ENCODE assay signal across 7 cellular contexts in the genomic region with DNA sequence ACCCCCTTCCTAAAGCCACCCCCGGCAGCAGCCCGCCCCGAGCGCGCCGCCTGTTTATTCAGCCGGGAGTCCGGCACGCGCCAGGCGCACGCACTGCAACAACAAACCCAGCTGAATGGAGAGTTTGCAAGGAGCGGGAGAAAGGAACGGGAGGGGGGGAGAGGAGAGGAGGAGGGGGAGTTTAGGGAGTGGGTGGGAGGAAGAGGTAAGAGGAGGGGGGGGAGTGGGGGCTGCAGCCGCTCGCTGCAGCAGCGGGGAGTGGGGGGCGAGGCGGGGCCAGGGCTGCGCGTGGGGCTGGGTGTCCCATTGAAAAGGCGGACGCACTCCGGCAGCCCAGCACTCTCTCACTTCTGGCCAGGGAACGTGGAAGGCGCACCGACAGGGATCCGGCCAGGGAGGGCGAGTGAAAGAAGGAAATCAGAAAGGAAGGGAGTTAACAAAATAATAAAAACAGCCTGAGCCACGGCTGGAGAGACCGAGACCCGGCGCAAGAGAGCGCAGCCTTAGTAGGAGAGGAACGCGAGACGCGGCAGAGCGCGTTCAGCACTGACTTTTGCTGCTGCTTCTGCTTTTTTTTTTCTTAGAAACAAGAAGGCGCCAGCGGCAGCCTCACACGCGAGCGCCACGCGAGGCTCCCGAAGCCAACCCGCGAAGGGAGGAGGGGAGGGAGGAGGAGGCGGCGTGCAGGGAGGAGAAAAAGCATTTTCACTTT. TPM values are rescaled to one million over a fixed set of nuclear protein-coding genes. Genes with fewer than 3 reads are reported as not detected.
DNase-seq lines count a peak whose midpoint lies in the region; ATAC-seq, FAIRE-seq and TF ChIP-seq lines count a peak whose summit lies in the region.

Gene ASCL1, plus strand, starts transcription at position 336 of the 712 bp plus-strand sequence. CDS start 571 bp downstream, outside the sequence.

- no peak within 1 kb of the TSS for H3K27ac ChIP-seq in SK-N-MC

- TF ChIP-seq CTCF in fibroblast of pulmonary artery (IDR thresholded peaks at IDR 0.05; ENCODE audit: low read length, missing control alignments) = no peak

- TF ChIP-seq POLR2A in GM12892 (IDR thresholded peaks at IDR 0.05; ENCODE audit: low read depth, low read length) = no peak

- H3K4me3 ChIP-seq in SK-N-MC (peak within 1 kb of the TSS; percentile 15; the same call in 1 of the 2 replicates), fibroblast of pulmonary artery (replicated peaks; ENCODE audit: low read depth, low read length) (peak within 1 kb of the TSS; percentile 40)

- no peaks in the 10 kb centered on the region for H3K9me3 ChIP-seq in SK-N-MC (ENCODE audit: low read depth, low read length)

- DNase-seq in GM12892 (ENCODE audit: insufficient read length) (no peak), SK-N-MC (ENCODE audit: low read depth, low spot score) (no peak), fibroblast of pulmonary artery (ENCODE audit: low read depth) (peak; percentile 25), posterior cingulate gyrus (peak in 9 of 10 donors; percentile 37 to 92 (median 50))

- peak; percentile 50 for FAIRE-seq in GM12892 (lab: Jason Lieb, UNC)

- no peak within 1 kb of the TSS for H3K9ac ChIP-seq in SK-N-MC (ENCODE audit: insufficient read length)

- H3K36me3 ChIP-seq in SK-N-MC (ENCODE audit: insufficient read depth, low read length) = no peaks in the 10 kb centered on the region

- intact Hi-C loops in posterior cingulate gyrus (cut with DNase I) = loop anchor here (2.0 kb wide), 1 partner anchor 55 kb away; no protein-coding TSS in a partner anchor

- peak; percentile 40 for ATAC-seq in HG03342 (IDR thresholded peaks at IDR 0.05; ENCODE audit: unreplicated experiment)
- no peak for ATAC-seq in GM21717 (IDR thresholded peaks at IDR 0.05; ENCODE audit: unreplicated experiment)
- ATAC-seq in HG03378 (IDR thresholded peaks at IDR 0.05; ENCODE audit: unreplicated experiment) = no peak

RNA-seq across cellular contexts. Expression of gene ASCL1, which starts in this region (rescaled TPM):
- polyA plus RNA-seq in GM12892 (2012; ENCODE audit: missing spikeins) = 2.4 TPM

Comparison
In these comparisons a context has a peak if more than half of its experiments do, and no peak if none do; other contexts are left out.
1. DNase-seq: peak in fibroblast of pulmonary artery (single experiment) and posterior cingulate gyrus (9 of 10); none in GM12892 (single experiment) and SK-N-MC (single experiment).